17 cellular contexts compared by ENCODE assay signal in the genomic region with DNA sequence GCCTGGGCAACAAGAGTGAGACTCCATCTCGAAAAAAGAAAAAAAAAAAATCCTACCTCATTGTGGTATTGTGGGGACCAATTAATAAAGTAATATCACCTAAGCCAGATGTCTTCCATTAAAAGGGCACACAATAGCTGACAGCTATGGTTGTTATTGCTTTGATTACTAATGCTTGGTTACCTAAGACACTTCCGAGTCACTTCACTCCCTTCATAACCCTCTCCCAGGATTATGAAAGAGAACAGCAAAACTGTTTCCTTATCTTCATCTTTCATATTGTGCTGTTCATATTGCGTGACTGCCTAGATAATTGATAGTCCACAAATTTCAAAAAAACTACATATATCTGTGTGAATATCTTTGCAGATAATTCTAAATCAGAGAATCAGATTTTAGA. TPM values are rescaled to one million over a fixed set of nuclear protein-coding genes. Genes with fewer than 3 reads are reported as not detected.
DNase-seq lines count a peak whose midpoint lies in the region; ATAC-seq and TF ChIP-seq lines count a peak whose summit lies in the region.
"Had no signal": no experiment of that assay in that cellular context is flagged by ENCODE, and none has a peak within 500 bp of the region (broad histone marks: within the 10 kb centered on the region; RNA-seq: fewer than 3 reads in every experiment).

No MANE protein-coding gene starts in this region.

- no peak overlapping the region for H3K27ac ChIP-seq in HCT116 (ENCODE audit: low read depth, low read length)
- no peak overlapping the region for H3K27ac ChIP-seq in fibroblast of lung (ENCODE audit: insufficient read depth, low read length)
- H3K27ac ChIP-seq: hepatocyte, psoas muscle had no signal

- no peak for TF ChIP-seq POLR2A in HCT116 (IDR thresholded peaks at IDR 0.05; ENCODE audit: borderline replicate concordance, extremely low read depth, insufficient read depth, insufficient read length)

- ATAC-seq in HCT116 = no peak
- no peak for ATAC-seq in GM18520 (IDR thresholded peaks at IDR 0.05; ENCODE audit: unreplicated experiment)
- ATAC-seq in HG03097 (IDR thresholded peaks at IDR 0.05; ENCODE audit: low FRiP score, unreplicated experiment) = no peak
- ATAC-seq: psoas muscle had no signal

- TF ChIP-seq CTCF in HCT116 (IDR thresholded peaks at IDR 0.05 in 2 of 3, conservative IDR thresholded peaks at IDR 0.05 in 1 of 3; ENCODE audit: borderline replicate concordance in 1 of 3, insufficient read depth in 1 of 3, low read depth in 2 of 3, low read length in 2 of 3) (no peak), fibroblast of lung (conservative IDR thresholded peaks at IDR 0.05 in 1 of 2, IDR thresholded peaks at IDR 0.05 in 1 of 2; ENCODE audit: low read depth in 1 of 2, low read length in 2 of 2) (no peak)

- intact Hi-C loops in HCT116 (cut with micrococcal nuclease) = no loop called here

- no peaks in the 10 kb centered on the region for H3K9me2 ChIP-seq in HCT116 (ENCODE audit: insufficient read depth)

- TF ChIP-seq RAD21 in HCT116 (IDR thresholded peaks at IDR 0.05; ENCODE audit: low read depth) = no peak

- H3K36me3 ChIP-seq in HCT116 (ENCODE audit: control insufficient read depth in 1 of 2, insufficient read depth in 2 of 2, low read length in 2 of 2) = no peaks in the 10 kb centered on the region
- H3K36me3 ChIP-seq in fibroblast of lung (ENCODE audit: control insufficient read depth, insufficient read depth, low read length) = no peaks in the 10 kb centered on the region

- POLR2A ChIA-PET in HCT116 (lab: Charles Lee) = no interaction called here

- DNase-seq in HCT116 (ENCODE audit: low read depth, low spot score) (no peak), RPMI7951 (ENCODE audit: low read depth) (peak; percentile 20), fibroblast of lung (ENCODE audit: low read depth in 2 of 2) (peak; percentile 40 to 59), renal cortical epithelial cell (ENCODE audit: low read depth) (peak; percentile 70), middle frontal gyrus (ENCODE audit: extremely low spot score, low spot score) (no peak)
- DNase-seq: activated naive CD4-positive, alpha-beta T cell treated with anti-CD3 and anti-CD28 coated beads, Interleukin-2, amount 10 ng/mL, durations not matched to agents 7 days and 5 days; caudate nucleus; CD4-positive, alpha-beta T cell; Kasumi-1; naive B cell; NCI-H2081 treated with DMSO at 0.1 percent for 48 hours; NCI-H774; psoas muscle; Right ventricle myocardium superior had no signal

- H3K4me2 ChIP-seq in HCT116 (ENCODE audit: low read length) (peak overlapping the region; percentile 64), fibroblast of lung (ENCODE audit: extremely low read depth, insufficient read depth, low read length) (no peak overlapping the region)
- H3K4me2 ChIP-seq: hepatocyte had no signal

- H3K79me2 ChIP-seq in HCT116 (ENCODE audit: insufficient read depth, low read length) (no peaks in the 10 kb centered on the region), fibroblast of lung (ENCODE audit: control insufficient read depth, insufficient read depth, low read length) (no peaks in the 10 kb centered on the region)
- H3K79me2 ChIP-seq: hepatocyte had no signal

- no TSS peak for BruUV-seq in HCT116 (replicated peaks; lab: Mats Ljungman, UMichigan)

- H3K4me3 ChIP-seq in HCT116 (replicated peaks in 1 of 2; ENCODE audit: low read depth in 1 of 2, low read length in 2 of 2) = no peak overlapping the region
- H3K4me3 ChIP-seq in fibroblast of lung (replicated peaks in 1 of 4; ENCODE audit: control extremely low read depth in 1 of 4, insufficient read depth in 1 of 4, low read depth in 3 of 4, low read length in 4 of 4) = no peak overlapping the region
- H3K4me3 ChIP-seq: hepatocyte, psoas muscle had no signal

- RAD21 ChIA-PET in HCT116 (lab: Charles Lee; ENCODE audit: low non-redundant PET in 1 of 2, low total read pairs in 2 of 2, uncharacterized antibody in 2 of 2, unreplicated experiment in 2 of 2) = no interaction called here

- no peaks in the 10 kb centered on the region for H3K27me3 ChIP-seq in HCT116 (ENCODE audit: insufficient read depth, low read length)
- H3K27me3 ChIP-seq in fibroblast of lung (ENCODE audit: control insufficient read depth, insufficient read depth, low read length) = no peaks in the 10 kb centered on the region
- H3K27me3 ChIP-seq: hepatocyte had no signal

- H3K9ac ChIP-seq in HCT116 (ENCODE audit: low read length) (no peak overlapping the region), fibroblast of lung (ENCODE audit: insufficient read depth, low read length) (no peak overlapping the region)

- CTCF ChIA-PET in HCT116 (lab: Charles Lee) = no interaction called here

- H3K9me3 ChIP-seq in HCT116 (ENCODE audit: control insufficient read depth in 1 of 2, insufficient read depth in 1 of 2, low read depth in 1 of 2, low read length in 2 of 2) = no peaks in the 10 kb centered on the region
- no peaks in the 10 kb centered on the region for H3K9me3 ChIP-seq in fibroblast of lung (ENCODE audit: control insufficient read depth, insufficient read depth, low read depth, low read length)
- H3K9me3 ChIP-seq: psoas muscle had no signal

- H4K20me1 ChIP-seq in HCT116 (ENCODE audit: insufficient read depth) (no peaks in the 10 kb centered on the region), fibroblast of lung (ENCODE audit: control insufficient read depth, extremely low read depth, insufficient read depth, low read length) (no peaks in the 10 kb centered on the region)

- H2AFZ ChIP-seq in HCT116 (ENCODE audit: low read depth, low read length, poor library complexity, severe bottlenecking) (peak overlapping the region; percentile 52), fibroblast of lung (ENCODE audit: low read length) (no peak overlapping the region)
- H2AFZ ChIP-seq: hepatocyte had no signal

- H3K4me1 ChIP-seq in HCT116 (ENCODE audit: control insufficient read depth in 1 of 2, insufficient read depth in 2 of 2, low read length in 2 of 2) (peaks cover 12 to 22% of the 10 kb centered on the region in 2 experiments), fibroblast of lung (ENCODE audit: control insufficient read depth, extremely low read depth, insufficient read depth, low read length) (no peaks in the 10 kb centered on the region)

TF ChIP-seq in HCT116, 20 proteins besides CTCF, POLR2A, EP300 and RAD21:
- TF ChIP-seq EZH2phosphoT487 (IDR thresholded peaks at IDR 0.05; ENCODE audit: borderline replicate concordance) (no peak), ZNF274 (IDR thresholded peaks at IDR 0.05; ENCODE audit: low read depth, low read length) (no peak), ELF1 (IDR thresholded peaks at IDR 0.05; ENCODE audit: borderline replicate concordance, low read depth) (no peak)
- TF ChIP-seq, protein P1, sequence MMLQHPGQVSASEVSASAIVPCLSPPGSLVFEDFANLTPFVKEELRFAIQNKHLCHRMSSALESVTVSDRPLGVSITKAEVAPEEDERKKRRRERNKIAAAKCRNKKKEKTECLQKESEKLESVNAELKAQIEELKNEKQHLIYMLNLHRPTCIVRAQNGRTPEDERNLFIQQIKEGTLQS (IDR thresholded peaks at IDR 0.05) = no peak

RNA-seq across cellular contexts. Expression of gene HSPH1, which starts 10.3 kb away (rescaled TPM):
- total RNA-seq in HCT116 (2021; ENCODE audit: unreplicated experiment) (116 TPM), fibroblast of lung (40.6 and 43.1 TPM in 2 replicates), renal cortical epithelial cell (50.0 and 102 TPM in 2 replicates)
- 16.9 and 23.8 TPM in 2 replicates for polyA plus RNA-seq in HCT116 (2012)
- total RNA-seq in RPMI7951 (2014; rRNA removed; shearing (Covaris generic)) = 57.5 and 79.7 TPM in 2 replicates
- polyA plus RNA-seq in fibroblast of lung = 34.4 and 59.1 TPM in 2 replicates
- 31.3 and 61.5 TPM in 2 replicates for polyA plus RNA-seq in fibroblast of lung (2012)
- polyA minus RNA-seq in fibroblast of lung (ENCODE audit: low replicate concordance) = 2.2 and 2.3 TPM in 2 replicates

RNA-seq across cellular contexts. Expression of gene B3GLCT, which starts 27.8 kb away (rescaled TPM):
- total RNA-seq in HCT116 (2021; ENCODE audit: unreplicated experiment) (3.9 TPM), fibroblast of lung (6.7 and 7.8 TPM in 2 replicates), renal cortical epithelial cell (8.5 and 9.9 TPM in 2 replicates)
- 1.5 and 2.4 TPM in 2 replicates for polyA plus RNA-seq in HCT116 (2012)
- total RNA-seq in RPMI7951 (2014; rRNA removed; shearing (Covaris generic)) = 18.3 and 18.8 TPM in 2 replicates
- polyA plus RNA-seq in fibroblast of lung = 4.3 and 4.4 TPM in 2 replicates
- 4.0 and 4.5 TPM in 2 replicates for polyA plus RNA-seq in fibroblast of lung (2012)
- polyA minus RNA-seq in fibroblast of lung (ENCODE audit: low replicate concordance) = 0.27 and 2.8 TPM in 2 replicates

Comparison
In these comparisons a context has a peak if more than half of its experiments do, and no peak if none do; other contexts are left out.
1. DNase-seq: peak in RPMI7951 (single experiment), fibroblast of lung (2 of 2) and renal cortical epithelial cell (single experiment); none in HCT116 (single experiment) and middle frontal gyrus (single experiment).